In genomic region chr19:54282706-54283105, GRCh38 we compare ENCODE assay signal across 24 cellular contexts. TPM values are rescaled to one million over a fixed set of nuclear protein-coding genes. Genes with fewer than 3 reads are reported as not detected.
DNase-seq lines count a peak whose midpoint lies in the region; ATAC-seq and TF ChIP-seq lines count a peak whose summit lies in the region.
"Had no signal": no experiment of that assay in that cellular context is flagged by ENCODE, and none has a peak within 500 bp of the region (broad histone marks: within the 10 kb centered on the region; RNA-seq: fewer than 3 reads in every experiment).

No MANE protein-coding gene starts in this region.

- no peak overlapping the region for H3K4me3 ChIP-seq in sigmoid colon
- H3K4me3 ChIP-seq: GM23338, uterus had no signal

- no peaks in the 10 kb centered on the region for H3K36me3 Mint-ChIP-seq in activated CD8-positive, alpha-beta T cell treated with anti-CD3 and anti-CD28 coated beads for 36 hours (ENCODE audit: low read depth)
- H3K36me3 Mint-ChIP-seq in activated CD8-positive, alpha-beta T cell treated with anti-CD3 and anti-CD28 coated beads, Interleukin-2, amount 10 ng/mL, durations not matched to agents 7 days and 5 days (ENCODE audit: low read depth) = no peaks in the 10 kb centered on the region
- H3K36me3 Mint-ChIP-seq in dendritic cell treated with granulocyte-macrophage colony-stimulating factor and Interleukin-4, amounts not matched to agents 40 ng/mL and 50 ng/mL, for 4 days (ENCODE audit: low read depth) = peaks cover 34% of the 10 kb centered on the region
- H3K36me3 Mint-ChIP-seq: activated naive CD8-positive, alpha-beta T cell treated with anti-CD3 and anti-CD28 coated beads, Interleukin-2, amount 10 ng/mL, durations not matched to agents 7 days and 5 days had no signal

- WGBS in sigmoid colon, 2 donors = 38 to 56% methylated on average over 4 of the region's 4 CpGs

- peak; percentile 17 for ATAC-seq in activated CD8-positive, alpha-beta T cell treated with anti-CD3 and anti-CD28 coated beads for 36 hours
- no peak for ATAC-seq in activated CD8-positive, alpha-beta T cell treated with anti-CD3 and anti-CD28 coated beads, Interleukin-2, amount 10 ng/mL, durations not matched to agents 7 days and 5 days
- no peak for ATAC-seq in GM21367 (IDR thresholded peaks at IDR 0.05; ENCODE audit: unreplicated experiment)
- ATAC-seq: activated T-helper 17 cell treated with anti-CD3 and anti-CD28 coated beads, Interleukin-2, amount 50 U/mL, for 72 hours; GM23338 had no signal

- in situ Hi-C loops in KBM-7 (cut with MboI; ENCODE audit: low pct_unique_long_range_greater_than_20kb, low sequenced_read_pairs) = no loop called here

- H3K27ac ChIP-seq in sigmoid colon = no peak overlapping the region
- H3K27ac ChIP-seq: uterus had no signal

- H3K27ac Mint-ChIP-seq in activated CD8-positive, alpha-beta T cell treated with anti-CD3 and anti-CD28 coated beads for 36 hours = no peak overlapping the region
- H3K27ac Mint-ChIP-seq in activated CD8-positive, alpha-beta T cell treated with anti-CD3 and anti-CD28 coated beads, Interleukin-2, amount 10 ng/mL, durations not matched to agents 7 days and 5 days = no peak overlapping the region
- H3K27ac Mint-ChIP-seq in dendritic cell treated with granulocyte-macrophage colony-stimulating factor and Interleukin-4, amounts not matched to agents 40 ng/mL and 50 ng/mL, for 4 days = peak overlapping the region; percentile 90
- H3K27ac Mint-ChIP-seq: activated naive CD8-positive, alpha-beta T cell treated with anti-CD3 and anti-CD28 coated beads, Interleukin-2, amount 10 ng/mL, durations not matched to agents 7 days and 5 days; activated T-helper 17 cell treated with anti-CD3 and anti-CD28 coated beads, Interleukin-2, amount 50 U/mL, for 72 hours; GM23338 had no signal

- no peaks in the 10 kb centered on the region for H3K9me3 ChIP-seq in sigmoid colon
- H3K9me3 ChIP-seq: uterus had no signal

- POLR2A ChIA-PET in activated CD8-positive, alpha-beta T cell treated with anti-CD3 and anti-CD28 coated beads for 36 hours (lab: Charles Lee) = no interaction called here
- POLR2A ChIA-PET in activated CD8-positive, alpha-beta T cell treated with anti-CD3 and anti-CD28 coated beads, Interleukin-2, amount 10 ng/mL, durations not matched to agents 7 days and 5 days (lab: Charles Lee) = no interaction called here

- peaks cover 4% of the 10 kb centered on the region for H3K4me1 Mint-ChIP-seq in activated CD8-positive, alpha-beta T cell treated with anti-CD3 and anti-CD28 coated beads for 36 hours (ENCODE audit: low read depth)
- H3K4me1 Mint-ChIP-seq in activated CD8-positive, alpha-beta T cell treated with anti-CD3 and anti-CD28 coated beads, Interleukin-2, amount 10 ng/mL, durations not matched to agents 7 days and 5 days (ENCODE audit: low read depth) = peaks cover 23% of the 10 kb centered on the region
- H3K4me1 Mint-ChIP-seq in dendritic cell treated with granulocyte-macrophage colony-stimulating factor and Interleukin-4, amounts not matched to agents 40 ng/mL and 50 ng/mL, for 4 days (ENCODE audit: low read depth) = peaks cover 100% of the 10 kb centered on the region
- H3K4me1 Mint-ChIP-seq: activated T-helper 17 cell treated with anti-CD3 and anti-CD28 coated beads, Interleukin-2, amount 50 U/mL, for 72 hours; GM23338 had no signal

- no peaks in the 10 kb centered on the region for H3K9me3 Mint-ChIP-seq in activated CD8-positive, alpha-beta T cell treated with anti-CD3 and anti-CD28 coated beads for 36 hours
- H3K9me3 Mint-ChIP-seq in activated CD8-positive, alpha-beta T cell treated with anti-CD3 and anti-CD28 coated beads, Interleukin-2, amount 10 ng/mL, durations not matched to agents 7 days and 5 days (ENCODE audit: insufficient read depth) = no peaks in the 10 kb centered on the region
- no peaks in the 10 kb centered on the region for H3K9me3 Mint-ChIP-seq in dendritic cell treated with granulocyte-macrophage colony-stimulating factor and Interleukin-4, amounts not matched to agents 40 ng/mL and 50 ng/mL, for 4 days
- H3K9me3 Mint-ChIP-seq: activated naive CD8-positive, alpha-beta T cell treated with anti-CD3 and anti-CD28 coated beads, Interleukin-2, amount 10 ng/mL, durations not matched to agents 7 days and 5 days; activated T-helper 17 cell treated with anti-CD3 and anti-CD28 coated beads, Interleukin-2, amount 50 U/mL, for 72 hours; GM23338 had no signal

- TF ChIP-seq CTCF in activated CD8-positive, alpha-beta T cell treated with anti-CD3 and anti-CD28 coated beads for 36 hours (IDR thresholded peaks at IDR 0.05) = no peak
- no peak for TF ChIP-seq CTCF in sigmoid colon (IDR thresholded peaks at IDR 0.05)
- no peak for TF ChIP-seq CTCF in GM20000 (IDR thresholded peaks at IDR 0.05; ENCODE audit: extremely low read depth, missing control alignments)

- H3K4me1 ChIP-seq in sigmoid colon = no peaks in the 10 kb centered on the region
- H3K4me1 ChIP-seq: uterus had no signal

- intact Hi-C loops in activated CD8-positive, alpha-beta T cell treated with anti-CD3 and anti-CD28 coated beads for 36 hours (cut with micrococcal nuclease) = no loop called here
- intact Hi-C loops in dendritic cell treated with granulocyte-macrophage colony-stimulating factor and Interleukin-4, amounts not matched to agents 40 ng/mL and 50 ng/mL, for 4 days (cut with micrococcal nuclease) = loop anchor here (5.0 kb wide), 1 partner anchor 35 kb away; no protein-coding TSS in a partner anchor
- intact Hi-C loops in sigmoid colon (cut with DNase I) = no loop called here

- no peak for TF ChIP-seq EP300 in sigmoid colon (IDR thresholded peaks at IDR 0.05)

- peaks cover 22% of the 10 kb centered on the region for H3K27me3 Mint-ChIP-seq in activated CD8-positive, alpha-beta T cell treated with anti-CD3 and anti-CD28 coated beads for 36 hours
- peaks cover 28% of the 10 kb centered on the region for H3K27me3 Mint-ChIP-seq in activated CD8-positive, alpha-beta T cell treated with anti-CD3 and anti-CD28 coated beads, Interleukin-2, amount 10 ng/mL, durations not matched to agents 7 days and 5 days (ENCODE audit: low read depth)
- H3K27me3 Mint-ChIP-seq in dendritic cell treated with granulocyte-macrophage colony-stimulating factor and Interleukin-4, amounts not matched to agents 40 ng/mL and 50 ng/mL, for 4 days = no peaks in the 10 kb centered on the region

- H3K36me3 ChIP-seq in sigmoid colon = no peaks in the 10 kb centered on the region
- H3K36me3 ChIP-seq: uterus had no signal

- peaks cover 0 to 22% (median 13%) of the 10 kb centered on the region in 3 donors for H3K27me3 ChIP-seq in sigmoid colon
- H3K27me3 ChIP-seq: uterus had no signal

- CTCF ChIA-PET in activated CD8-positive, alpha-beta T cell treated with anti-CD3 and anti-CD28 coated beads for 36 hours (lab: Charles Lee) = no interaction called here
- CTCF ChIA-PET in activated CD8-positive, alpha-beta T cell treated with anti-CD3 and anti-CD28 coated beads, Interleukin-2, amount 10 ng/mL, durations not matched to agents 7 days and 5 days (lab: Charles Lee) = interaction anchor here (0.8 kb wide), 1 partner anchor 17 kb away, joined by 3 read pairs; no protein-coding TSS in a partner anchor

- H3K4me3 Mint-ChIP-seq in activated CD8-positive, alpha-beta T cell treated with anti-CD3 and anti-CD28 coated beads for 36 hours = no peak overlapping the region
- H3K4me3 Mint-ChIP-seq in activated CD8-positive, alpha-beta T cell treated with anti-CD3 and anti-CD28 coated beads, Interleukin-2, amount 10 ng/mL, durations not matched to agents 7 days and 5 days = no peak overlapping the region
- no peak overlapping the region for H3K4me3 Mint-ChIP-seq in dendritic cell treated with granulocyte-macrophage colony-stimulating factor and Interleukin-4, amounts not matched to agents 40 ng/mL and 50 ng/mL, for 4 days
- H3K4me3 Mint-ChIP-seq: activated naive CD8-positive, alpha-beta T cell treated with anti-CD3 and anti-CD28 coated beads, Interleukin-2, amount 10 ng/mL, durations not matched to agents 7 days and 5 days; activated T-helper 17 cell treated with anti-CD3 and anti-CD28 coated beads, Interleukin-2, amount 50 U/mL, for 72 hours; GM23338 had no signal

- DNase-seq in activated CD8-positive, alpha-beta T cell treated with anti-CD3 and anti-CD28 coated beads for 36 hours = no peak
- no peak for DNase-seq in activated CD8-positive, alpha-beta T cell treated with anti-CD3 and anti-CD28 coated beads, Interleukin-2, amount 10 ng/mL, durations not matched to agents 7 days and 5 days
- peak; percentile 62 for DNase-seq in KBM-7
- peak; percentile 21 for DNase-seq in sigmoid colon
- no peak for DNase-seq in T-helper 1 cell
- DNase-seq in GM20000 (ENCODE audit: low spot score) = no peak
- DNase-seq: activated CD4-positive, alpha-beta T cell treated with anti-CD3 and anti-CD28 coated beads for 1 hour; activated naive CD8-positive, alpha-beta T cell treated with anti-CD3 and anti-CD28 coated beads, Interleukin-2, amount 10 ng/mL, durations not matched to agents 7 days and 5 days; C1 segment of cervical spinal cord; Karpas-422; NCI-H2107; NCI-H524; nucleus accumbens; stimulated activated CD8-positive, alpha-beta memory T cell treated with anti-CD3 and anti-CD28 coated beads, Interleukin-4, amount 100 ng/mL, for 48 hours; substantia nigra; uterus had no signal

- no peak for TF ChIP-seq POLR2A in sigmoid colon (IDR thresholded peaks at IDR 0.05)

RNA-seq across cellular contexts. Expression of gene LILRB2, which starts 1.8 kb away (rescaled TPM):
- total RNA-seq in activated CD8-positive, alpha-beta T cell treated with anti-CD3 and anti-CD28 coated beads for 36 hours = not detected
- total RNA-seq in activated CD8-positive, alpha-beta T cell treated with anti-CD3 and anti-CD28 coated beads, Interleukin-2, amount 10 ng/mL, durations not matched to agents 7 days and 5 days = not detected
- 1 to 10 TPM; 2.5 to 5.0 (median 3.5) TPM for total RNA-seq in sigmoid colon
- 1 to 10 TPM; 2.4 to 5.9 (median 5.5) TPM for polyA plus RNA-seq in sigmoid colon
- total RNA-seq: A172; activated T-helper 17 cell treated with anti-CD3 and anti-CD28 coated beads, Interleukin-2, amount 50 U/mL, for 72 hours; G401; glomerular endothelial cell; GM23338; renal cortical epithelial cell had no signal
- polyA plus RNA-seq: GM23338 had no signal

RNA-seq across cellular contexts. Expression of gene LILRB5, which starts 25.6 kb away (rescaled TPM):
- not detected for total RNA-seq in activated CD8-positive, alpha-beta T cell treated with anti-CD3 and anti-CD28 coated beads for 36 hours
- not detected for total RNA-seq in activated CD8-positive, alpha-beta T cell treated with anti-CD3 and anti-CD28 coated beads, Interleukin-2, amount 10 ng/mL, durations not matched to agents 7 days and 5 days
- total RNA-seq in sigmoid colon = 10 to 100 TPM in 3 of 4 donors, 1 to 10 TPM in 1; 8.4 to 23.5 (median 11.7) TPM
- 10 to 100 TPM in 1 of 3 donors, 1 to 10 TPM in 2; 2.2 to 27.0 (median 4.2) TPM for polyA plus RNA-seq in sigmoid colon
- total RNA-seq: A172; activated T-helper 17 cell treated with anti-CD3 and anti-CD28 coated beads, Interleukin-2, amount 50 U/mL, for 72 hours; G401; glomerular endothelial cell; GM23338; renal cortical epithelial cell had no signal
- polyA plus RNA-seq: GM23338 had no signal

RNA-seq across cellular contexts. Expression of gene LILRA5, which starts 30.3 kb away (rescaled TPM):
- not detected for total RNA-seq in activated CD8-positive, alpha-beta T cell treated with anti-CD3 and anti-CD28 coated beads for 36 hours
- not detected for total RNA-seq in activated CD8-positive, alpha-beta T cell treated with anti-CD3 and anti-CD28 coated beads, Interleukin-2, amount 10 ng/mL, durations not matched to agents 7 days and 5 days
- 1 to 10 TPM in 3 of 4 donors, not detected in 1; 2.0 to 6.7 (median 2.5) TPM for total RNA-seq in sigmoid colon
- 10 to 100 TPM in 1 of 3 donors, 1 to 10 TPM in 2; 5.1 to 14.6 (median 6.0) TPM for polyA plus RNA-seq in sigmoid colon
- total RNA-seq: A172; activated naive CD8-positive, alpha-beta T cell treated with anti-CD3 and anti-CD28 coated beads, Interleukin-2, amount 10 ng/mL, durations not matched to agents 7 days and 5 days; activated T-helper 17 cell treated with anti-CD3 and anti-CD28 coated beads, Interleukin-2, amount 50 U/mL, for 72 hours; G401; glomerular endothelial cell; GM23338; renal cortical epithelial cell had no signal
- polyA plus RNA-seq: GM23338 had no signal

RNA-seq across cellular contexts. Expression of gene LILRA6, which starts 40.1 kb away (rescaled TPM):
- not detected for total RNA-seq in activated CD8-positive, alpha-beta T cell treated with anti-CD3 and anti-CD28 coated beads for 36 hours
- under 1 TPM in 1 of 2 experiments, not detected in 1; 0.18 TPM for total RNA-seq in activated CD8-positive, alpha-beta T cell treated with anti-CD3 and anti-CD28 coated beads, Interleukin-2, amount 10 ng/mL, durations not matched to agents 7 days and 5 days
- total RNA-seq in sigmoid colon = 1 to 10 TPM; 1.8 to 3.2 (median 2.3) TPM
- polyA plus RNA-seq in sigmoid colon = 1 to 10 TPM; 1.2 to 2.3 (median 1.5) TPM
- total RNA-seq: A172, G401, glomerular endothelial cell, GM23338, renal cortical epithelial cell had no signal
- polyA plus RNA-seq: GM23338 had no signal

RNA-seq across cellular contexts. Expression of gene LILRA4, which starts 56.3 kb away (rescaled TPM):
- total RNA-seq in activated CD8-positive, alpha-beta T cell treated with anti-CD3 and anti-CD28 coated beads for 36 hours = not detected
- not detected for total RNA-seq in activated CD8-positive, alpha-beta T cell treated with anti-CD3 and anti-CD28 coated beads, Interleukin-2, amount 10 ng/mL, durations not matched to agents 7 days and 5 days
- total RNA-seq in sigmoid colon = under 1 TPM in 1 of 4 donors, not detected in 3; 0.36 TPM
- 1 to 10 TPM in 2 of 3 donors, under 1 TPM in 1; 0.92 to 3.9 (median 3.0) TPM for polyA plus RNA-seq in sigmoid colon
- total RNA-seq: A172; activated naive CD8-positive, alpha-beta T cell treated with anti-CD3 and anti-CD28 coated beads, Interleukin-2, amount 10 ng/mL, durations not matched to agents 7 days and 5 days; activated T-helper 17 cell treated with anti-CD3 and anti-CD28 coated beads, Interleukin-2, amount 50 U/mL, for 72 hours; G401; glomerular endothelial cell; GM23338; renal cortical epithelial cell; uterus had no signal
- polyA plus RNA-seq: GM23338 had no signal

Comparison
In these comparisons a context has a peak if more than half of its experiments do, and no peak if none do; other contexts are left out.
1. DNase-seq: peak in KBM-7 (single experiment) and sigmoid colon (single experiment); none in activated CD8-positive, alpha-beta T cell treated with anti-CD3 and anti-CD28 coated beads for 36 hours (single experiment), activated CD8-positive, alpha-beta T cell treated with anti-CD3 and anti-CD28 coated beads, Interleukin-2, amount 10 ng/mL, durations not matched to agents 7 days and 5 days (single experiment), T-helper 1 cell (0 of 5) and GM20000 (single experiment).
2. RNA of gene LILRB5, which starts 25.6 kb away (total RNA-seq): 8.4 to 23.5 TPM in sigmoid colon; not detected in activated CD8-positive, alpha-beta T cell treated with anti-CD3 and anti-CD28 coated beads for 36 hours and not detected in activated CD8-positive, alpha-beta T cell treated with anti-CD3 and anti-CD28 coated beads, Interleukin-2, amount 10 ng/mL, durations not matched to agents 7 days and 5 days; every median in the first group is over 4 times any median in the second.